Comparison of ENCODE assay signal across 1 cellular context in genomic region chr1:153633747-153634665, GRCh38.
TF ChIP-seq lines count a peak whose summit lies in the region.

A gene with protein sequence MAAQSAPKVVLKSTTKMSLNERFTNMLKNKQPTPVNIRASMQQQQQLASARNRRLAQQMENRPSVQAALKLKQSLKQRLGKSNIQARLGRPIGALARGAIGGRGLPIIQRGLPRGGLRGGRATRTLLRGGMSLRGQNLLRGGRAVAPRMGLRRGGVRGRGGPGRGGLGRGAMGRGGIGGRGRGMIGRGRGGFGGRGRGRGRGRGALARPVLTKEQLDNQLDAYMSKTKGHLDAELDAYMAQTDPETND (plus strand): TSS chr1:153634066. CDS start chr1:153636589, 2,523 bp downstream.

TF ChIP-seq in GM12878, 131 proteins besides CTCF, POLR2A, EP300 and RAD21 (continued from another document):
- TF ChIP-seq GATAD2B (conservative IDR thresholded peaks at IDR 0.05; ENCODE audit: low read depth) (peak; percentile 69), TAF1 (IDR thresholded peaks at IDR 0.05; ENCODE audit: borderline replicate concordance, low read depth, low read length) (peak; percentile 94), ZNF207 (IDR thresholded peaks at IDR 0.05; ENCODE audit: borderline replicate concordance) (peak; percentile 88; the same call in 1 of the 2 replicates), MEF2A (IDR thresholded peaks at IDR 0.05; ENCODE audit: insufficient read depth, low read depth, low read length) (no peak; the same call in 1 of the 2 replicates)
